In genomic region chr16:1379863-1380174, GRCh38 we compare ENCODE assay signal across 6 cellular contexts. TPM values are rescaled to one million over a fixed set of nuclear protein-coding genes. Genes with fewer than 3 reads are reported as not detected.
DNase-seq lines count a peak whose midpoint lies in the region; ATAC-seq and TF ChIP-seq lines count a peak whose summit lies in the region.

No MANE protein-coding gene starts in this region.

- no peak for ATAC-seq in GM19455 (IDR thresholded peaks at IDR 0.05; ENCODE audit: unreplicated experiment)

- no peaks in the 10 kb centered on the region for H3K9me3 Mint-ChIP-seq in activated CD4-positive, alpha-beta T cell treated with anti-CD3 and anti-CD28 coated beads, Interleukin-2, amount 10 ng/mL, durations not matched to agents 24 days and 14 days
- no peaks in the 10 kb centered on the region for H3K9me3 Mint-ChIP-seq in dendritic cell treated with granulocyte-macrophage colony-stimulating factor and Interleukin-4, amounts not matched to agents 40 ng/mL and 50 ng/mL, for 4 days

- H3K4me3 Mint-ChIP-seq in activated CD4-positive, alpha-beta T cell treated with anti-CD3 and anti-CD28 coated beads, Interleukin-2, amount 10 ng/mL, durations not matched to agents 24 days and 14 days: peak overlapping the region; percentile 80
- H3K4me3 Mint-ChIP-seq in dendritic cell treated with granulocyte-macrophage colony-stimulating factor and Interleukin-4, amounts not matched to agents 40 ng/mL and 50 ng/mL, for 4 days: peak overlapping the region; percentile 57

- no peak for DNase-seq in activated CD4-positive, alpha-beta T cell treated with anti-CD3 and anti-CD28 coated beads, Interleukin-2, amount 10 ng/mL, durations not matched to agents 24 days and 14 days
- DNase-seq in activated CD4-positive, alpha-beta T cell treated with anti-CD3 and anti-CD28 coated beads for 48 hours: no peak
- DNase-seq in stomach: no peak
- no peak for DNase-seq in activated CD4-positive, alpha-beta T cell treated with anti-CD3 and anti-CD28 coated beads for 4 hours

- no peaks in the 10 kb centered on the region for H3K27me3 ChIP-seq in stomach

- WGBS in stomach, 5 donors: 12 to 27% (median 15%) methylated on average over 16 to 19 of the region's 19 CpGs

- intact Hi-C loops in activated CD4-positive, alpha-beta T cell treated with anti-CD3 and anti-CD28 coated beads, Interleukin-2, amount 10 ng/mL, durations not matched to agents 24 days and 14 days (cut with micrococcal nuclease): loop anchor here (2.0 kb wide), 1 partner anchor 69 kb away; no protein-coding TSS in a partner anchor
- intact Hi-C loops in dendritic cell treated with granulocyte-macrophage colony-stimulating factor and Interleukin-4, amounts not matched to agents 40 ng/mL and 50 ng/mL, for 4 days (cut with micrococcal nuclease): no loop called here
- intact Hi-C loops in stomach (cut with DNase I; ENCODE audit: low total_unique reads): no loop called here

- peaks cover 30 to 70% (median 63%) of the 10 kb centered on the region in 4 donors for H3K36me3 ChIP-seq in stomach

- H3K27ac ChIP-seq in stomach: peak overlapping the region in 3 of 5 donors; percentile 82 to 89 (median 84)

- TF ChIP-seq CTCF in stomach (IDR thresholded peaks at IDR 0.05): no peak

- no peak for TF ChIP-seq POLR2A in stomach (IDR thresholded peaks at IDR 0.05)

- peak overlapping the region; percentile 82 for H3K27ac Mint-ChIP-seq in activated CD4-positive, alpha-beta T cell treated with anti-CD3 and anti-CD28 coated beads, Interleukin-2, amount 10 ng/mL, durations not matched to agents 24 days and 14 days
- H3K27ac Mint-ChIP-seq in dendritic cell treated with granulocyte-macrophage colony-stimulating factor and Interleukin-4, amounts not matched to agents 40 ng/mL and 50 ng/mL, for 4 days: no peak overlapping the region

- H3K27me3 Mint-ChIP-seq in activated CD4-positive, alpha-beta T cell treated with anti-CD3 and anti-CD28 coated beads, Interleukin-2, amount 10 ng/mL, durations not matched to agents 24 days and 14 days: no peaks in the 10 kb centered on the region
- no peaks in the 10 kb centered on the region for H3K27me3 Mint-ChIP-seq in dendritic cell treated with granulocyte-macrophage colony-stimulating factor and Interleukin-4, amounts not matched to agents 40 ng/mL and 50 ng/mL, for 4 days

- peaks cover 10% of the 10 kb centered on the region for H3K36me3 Mint-ChIP-seq in activated CD4-positive, alpha-beta T cell treated with anti-CD3 and anti-CD28 coated beads, Interleukin-2, amount 10 ng/mL, durations not matched to agents 24 days and 14 days (ENCODE audit: low read depth)
- H3K36me3 Mint-ChIP-seq in dendritic cell treated with granulocyte-macrophage colony-stimulating factor and Interleukin-4, amounts not matched to agents 40 ng/mL and 50 ng/mL, for 4 days (ENCODE audit: low read depth): peaks cover 89% of the 10 kb centered on the region

- no peaks in the 10 kb centered on the region for H3K9me3 ChIP-seq in stomach

- peaks cover 20 to 28% (median 27%) of the 10 kb centered on the region in 4 donors for H3K4me1 ChIP-seq in stomach

- no peak for TF ChIP-seq EP300 in stomach (IDR thresholded peaks at IDR 0.05)

- H3K4me3 ChIP-seq in stomach: peak overlapping the region; percentile 49 to 64 (median 56)

- peaks cover 13% of the 10 kb centered on the region for H3K4me1 Mint-ChIP-seq in activated CD4-positive, alpha-beta T cell treated with anti-CD3 and anti-CD28 coated beads, Interleukin-2, amount 10 ng/mL, durations not matched to agents 24 days and 14 days
- H3K4me1 Mint-ChIP-seq in dendritic cell treated with granulocyte-macrophage colony-stimulating factor and Interleukin-4, amounts not matched to agents 40 ng/mL and 50 ng/mL, for 4 days (ENCODE audit: low read depth): peaks cover 17% of the 10 kb centered on the region

RNA-seq across cellular contexts. Expression of gene GNPTG, which starts 28.1 kb away (rescaled TPM):
- total RNA-seq in activated CD4-positive, alpha-beta T cell treated with anti-CD3 and anti-CD28 coated beads, Interleukin-2, amount 10 ng/mL, durations not matched to agents 24 days and 14 days: 23.3 and 23.9 TPM in 2 replicates
- total RNA-seq in stomach: 10 to 100 TPM; 32.5 to 87.9 (median 42.0) TPM
- polyA plus RNA-seq in stomach: 10 to 100 TPM; 30.0 to 56.1 (median 30.4) TPM

RNA-seq across cellular contexts. Expression of gene TSR3, which starts 28.1 kb away (rescaled TPM):
- 81.5 and 88.2 TPM in 2 replicates for total RNA-seq in activated CD4-positive, alpha-beta T cell treated with anti-CD3 and anti-CD28 coated beads, Interleukin-2, amount 10 ng/mL, durations not matched to agents 24 days and 14 days
- total RNA-seq in stomach: 100 to 1,000 TPM in 1 of 5 donors, 10 to 100 TPM in 3, 1 to 10 TPM in 1; 9.3 to 441 (median 41.1) TPM
- 10 to 100 TPM; 65.6 to 74.5 (median 71.9) TPM for polyA plus RNA-seq in stomach

RNA-seq across cellular contexts. Expression of gene UNKL, which starts 34.7 kb away (rescaled TPM):
- 38.4 and 43.9 TPM in 2 replicates for total RNA-seq in activated CD4-positive, alpha-beta T cell treated with anti-CD3 and anti-CD28 coated beads, Interleukin-2, amount 10 ng/mL, durations not matched to agents 24 days and 14 days
- 10 to 100 TPM; 13.6 to 75.0 (median 50.2) TPM for total RNA-seq in stomach
- polyA plus RNA-seq in stomach: 1 to 10 TPM; 4.8 to 5.5 (median 5.0) TPM

RNA-seq across cellular contexts. Expression of gene UQCC4, which starts 40.7 kb away (rescaled TPM):
- 22.3 and 24.6 TPM in 2 replicates for total RNA-seq in activated CD4-positive, alpha-beta T cell treated with anti-CD3 and anti-CD28 coated beads, Interleukin-2, amount 10 ng/mL, durations not matched to agents 24 days and 14 days
- total RNA-seq in stomach: 10 to 100 TPM in 2 of 5 donors, 1 to 10 TPM in 1, not detected in 2; 3.3 to 21.1 (median 16.3) TPM
- 10 to 100 TPM; 21.0 to 22.8 (median 21.2) TPM for polyA plus RNA-seq in stomach

RNA-seq across cellular contexts. Expression of gene BAIAP3, which starts 46.4 kb away (rescaled TPM):
- 0.30 TPM in 1 of 2 replicates, not detected in the other for total RNA-seq in activated CD4-positive, alpha-beta T cell treated with anti-CD3 and anti-CD28 coated beads, Interleukin-2, amount 10 ng/mL, durations not matched to agents 24 days and 14 days
- total RNA-seq in stomach: 10 to 100 TPM in 1 of 5 donors, 1 to 10 TPM in 4; 3.7 to 94.7 (median 6.7) TPM
- polyA plus RNA-seq in stomach: 1 to 10 TPM; 1.5 to 3.6 (median 2.5) TPM
